In genomic region chr6:144346719-144347446, GRCh38 we compare ENCODE assay signal across 8 cellular contexts.
DNase-seq lines count a peak whose midpoint lies in the region; ATAC-seq lines count a peak whose summit lies in the region.

No MANE protein-coding gene starts in this region.

- no peaks in the 10 kb centered on the region for H3K27me3 ChIP-seq in BLaER1 treated with 17β-estradiol and CSF1 and Interleukin-3, amounts not matched to agents 10 nM and 100 nM

- H3K36me3 ChIP-seq in BLaER1 treated with 17β-estradiol and CSF1 and Interleukin-3, amounts not matched to agents 10 nM and 100 nM, result peaks cover 0 to 8% (median 2%) of the 10 kb centered on the region in 11 experiments; a peak in 6 of 22 replicates
- H3K36me3 ChIP-seq in mesodermal cell (ENCODE audit: control insufficient read depth, insufficient read depth, low read length), result peaks cover 3% of the 10 kb centered on the region

- H3K4me1 ChIP-seq in BLaER1 treated with 17β-estradiol and CSF1 and Interleukin-3, amounts not matched to agents 10 nM and 100 nM, result peaks cover 84 to 94% (median 87%) of the 10 kb centered on the region in 10 experiments
- peaks cover 23% of the 10 kb centered on the region for H3K4me1 ChIP-seq in mesodermal cell (ENCODE audit: control insufficient read depth, insufficient read depth, low read length, poor library complexity, severe bottlenecking)

- peak; percentile 67 for DNase-seq in HS-5 (ENCODE audit: low read depth)
- DNase-seq in amniotic epithelial cell (ENCODE audit: low read depth), result peak; percentile 72
- DNase-seq in activated effector memory CD4-positive, alpha-beta T cell treated with Interleukin-2 at 50 U/mL for 16 hours, result no peak
- DNase-seq in HUDEP-2 (lab: John Stamatoyannopoulos, UW; ENCODE audit: unreplicated experiment in 76 of 76), result no peak
- no peak for DNase-seq in NCI-H1694 treated with DMSO at 0.1 percent for 48 hours (lab: John Stamatoyannopoulos, UW)

- H3K9me3 ChIP-seq in BLaER1 treated with 17β-estradiol and CSF1 and Interleukin-3, amounts not matched to agents 10 nM and 100 nM (replicated peaks in 1 of 11), result peaks cover 0 to 7% (median 0%) of the 10 kb centered on the region in 11 experiments; a peak in 1 of 22 replicates
- H3K9me3 ChIP-seq in mesodermal cell (ENCODE audit: control insufficient read depth, low read length), result no peaks in the 10 kb centered on the region

- H3K4me2 ChIP-seq in BLaER1 treated with 17β-estradiol and CSF1 and Interleukin-3, amounts not matched to agents 10 nM and 100 nM, result peak overlapping the region; percentile 86 to 97 (median 92)

- no peak for ATAC-seq in GM19023 (IDR thresholded peaks at IDR 0.05; ENCODE audit: unreplicated experiment)

- WGBS in mesodermal cell (ENCODE audit: insufficient coverage in 2 of 2), 2 experiments, result 80 to 89% methylated on average over 10 of the region's 11 CpGs

- H3K9ac ChIP-seq in BLaER1 treated with 17β-estradiol and CSF1 and Interleukin-3, amounts not matched to agents 10 nM and 100 nM, result peak overlapping the region in 10 of 11 experiments; percentile 23 to 88 (median 80); a peak in 15 of 22 replicates

- H3K4me3 ChIP-seq in BLaER1 treated with 17β-estradiol and CSF1 and Interleukin-3, amounts not matched to agents 10 nM and 100 nM, result peak overlapping the region in 8 of 10 experiments; percentile 18 to 72 (median 66); a peak in 16 of 20 replicates
- H3K4me3 ChIP-seq in mesodermal cell (ENCODE audit: extremely low read depth, insufficient read depth, low read length, poor library complexity, severe bottlenecking), result no peak overlapping the region

- no peaks in the 10 kb centered on the region for H4K20me1 ChIP-seq in BLaER1 treated with 17β-estradiol and CSF1 and Interleukin-3, amounts not matched to agents 10 nM and 100 nM

- peak overlapping the region; percentile 0 to 96 (median 92); a peak in 21 of 22 replicates for H3K27ac ChIP-seq in BLaER1 treated with 17β-estradiol and CSF1 and Interleukin-3, amounts not matched to agents 10 nM and 100 nM
- peak overlapping the region; percentile 59 for H3K27ac ChIP-seq in mesodermal cell (ENCODE audit: low read depth, low read length, severe bottlenecking)

Comparison
In these comparisons a context has a peak if more than half of its experiments do, and no peak if none do; other contexts are left out.
1. DNase-seq: peak in HS-5 (single experiment) and amniotic epithelial cell (single experiment); none in activated effector memory CD4-positive, alpha-beta T cell treated with Interleukin-2 at 50 U/mL for 16 hours (single experiment), HUDEP-2 (0 of 76) and NCI-H1694 treated with DMSO at 0.1 percent for 48 hours (single experiment).